7 cellular contexts compared by ENCODE assay signal in the genomic region with DNA sequence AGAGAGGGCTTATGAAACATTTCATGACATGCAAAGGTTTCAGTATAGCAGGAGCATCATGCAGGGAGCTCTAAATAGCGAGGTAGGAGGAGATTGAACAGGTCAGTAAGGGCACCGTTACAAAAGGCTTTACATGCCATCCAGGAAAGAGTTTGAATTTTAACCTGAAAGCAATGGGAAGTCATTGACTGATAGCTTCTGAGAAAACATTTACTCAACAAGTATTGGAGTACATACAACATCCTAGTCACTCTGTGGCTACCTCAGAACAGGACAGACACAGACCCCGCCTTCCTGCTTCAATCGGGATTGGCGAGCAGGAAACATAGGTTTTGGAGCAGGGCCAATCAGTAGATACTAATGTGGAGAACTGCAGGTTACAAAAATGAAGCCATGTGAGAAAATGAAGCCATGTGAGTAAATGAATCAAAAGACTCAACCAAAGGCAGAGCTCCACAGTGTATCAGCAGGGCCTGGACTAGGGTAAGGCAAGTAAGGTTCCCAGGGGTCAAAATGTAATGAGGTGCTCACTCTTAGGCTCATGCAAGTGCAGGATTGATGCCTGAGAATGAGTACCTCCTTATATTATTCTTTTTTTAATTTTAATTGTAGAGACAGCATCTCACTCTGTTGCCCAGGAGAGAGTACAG.
"Had no signal": no experiment of that assay in that cellular context is flagged by ENCODE, and none has a peak within 500 bp of the region (broad histone marks: within the 10 kb centered on the region; RNA-seq: fewer than 3 reads in every experiment).

No MANE protein-coding gene starts in this region.

- H2AFZ ChIP-seq: GM23248 had no signal

- FAIRE-seq: H1, H54, HTR-8/SVneo had no signal

- H3K27ac ChIP-seq: GM23248 had no signal

- DNase-seq: GM23248, H9, HCEC 1CT, KG1 had no signal

- H3K4me3 ChIP-seq: GM23248 had no signal

- H3K9ac ChIP-seq: GM23248 had no signal
